ENCODE assay signal across 17 cellular contexts in genomic region chr1:53288247-53289049, GRCh38. TPM values are rescaled to one million over a fixed set of nuclear protein-coding genes. Genes with fewer than 3 reads are reported as not detected.
A peak's percentile ranks its signal among the peaks of the same experiment; 100 is the strongest.
DNase-seq lines count a peak whose midpoint lies in the region; ATAC-seq lines count a peak whose summit lies in the region.
"Had no signal": no experiment of that assay in that cellular context is flagged by ENCODE, and none has a peak within 500 bp of the region (broad histone marks: within the 10 kb centered on the region; RNA-seq: fewer than 3 reads in every experiment).

No MANE protein-coding gene starts in this region.

- H3K27me3 Mint-ChIP-seq in T-helper 2 cell treated with Interferon-gamma antibody and Interleukin-4, amounts not matched to agents 5 μg/mL and 100 μg/mL, for 36 hours (ENCODE audit: low read depth): no peaks in the 10 kb centered on the region
- no peaks in the 10 kb centered on the region for H3K27me3 Mint-ChIP-seq in stimulated activated naive B cell treated with anti-CD40 and anti-IgM and Interleukin-4, amounts not matched to agents 10 μg/mL and 1 μg/mL and 100 μg/mL, for 72 hours
- H3K27me3 Mint-ChIP-seq: activated naive CD4-positive, alpha-beta T cell treated with anti-CD3 and anti-CD28 coated beads, Interleukin-2, amount 50 U/mL, for 24 hours had no signal

- intact Hi-C loops in left colon (cut with DNase I, micrococcal nuclease): no loop called here

- H3K9me3 Mint-ChIP-seq in T-helper 2 cell treated with Interferon-gamma antibody and Interleukin-4, amounts not matched to agents 5 μg/mL and 100 μg/mL, for 36 hours: no peaks in the 10 kb centered on the region
- no peaks in the 10 kb centered on the region for H3K9me3 Mint-ChIP-seq in stimulated activated naive B cell treated with anti-CD40 and anti-IgM and Interleukin-4, amounts not matched to agents 10 μg/mL and 1 μg/mL and 100 μg/mL, for 72 hours
- H3K9me3 Mint-ChIP-seq: activated naive CD4-positive, alpha-beta T cell treated with anti-CD3 and anti-CD28 coated beads, Interleukin-2, amount 50 U/mL, for 24 hours; activated T-cell treated with anti-CD3 and anti-CD28 coated beads, Interleukin-2, amount 50 U/mL, for 72 hours; HFFc6 had no signal

- H3K36me3 Mint-ChIP-seq in T-helper 2 cell treated with Interferon-gamma antibody and Interleukin-4, amounts not matched to agents 5 μg/mL and 100 μg/mL, for 36 hours (ENCODE audit: low read depth): peaks cover 30% of the 10 kb centered on the region
- H3K36me3 Mint-ChIP-seq in stimulated activated naive B cell treated with anti-CD40 and anti-IgM and Interleukin-4, amounts not matched to agents 10 μg/mL and 1 μg/mL and 100 μg/mL, for 72 hours: peaks cover 31 to 56% of the 10 kb centered on the region in 2 donors
- H3K36me3 Mint-ChIP-seq: activated naive CD4-positive, alpha-beta T cell treated with anti-CD3 and anti-CD28 coated beads, Interleukin-2, amount 50 U/mL, for 24 hours had no signal

- no peak for DNase-seq in T-helper 2 cell treated with Interferon-gamma antibody and Interleukin-4, amounts not matched to agents 5 μg/mL and 100 μg/mL, for 36 hours (ENCODE audit: low spot score)
- DNase-seq in T-helper 2 cell (no peak), astrocyte of the hippocampus (ENCODE audit: low read depth, low spot score) (peak; percentile 32), left colon (no peak), H4 (ENCODE audit: low spot score) (no peak)
- DNase-seq in stimulated activated naive B cell treated with anti-CD40 and anti-IgM and Interleukin-4, amounts not matched to agents 10 μg/mL and 1 μg/mL and 100 μg/mL, for 72 hours: no peak
- DNase-seq: activated T-cell treated with anti-CD3 and anti-CD28 coated beads, Interleukin-2, amount 50 U/mL, for 72 hours; colonic mucosa; head of caudate nucleus; HFFc6; KBM-7; NCI-H2029 had no signal

- no peak overlapping the region for H3K4me3 Mint-ChIP-seq in T-helper 2 cell treated with Interferon-gamma antibody and Interleukin-4, amounts not matched to agents 5 μg/mL and 100 μg/mL, for 36 hours
- no peak overlapping the region for H3K4me3 Mint-ChIP-seq in stimulated activated naive B cell treated with anti-CD40 and anti-IgM and Interleukin-4, amounts not matched to agents 10 μg/mL and 1 μg/mL and 100 μg/mL, for 72 hours
- H3K4me3 Mint-ChIP-seq: activated naive CD4-positive, alpha-beta T cell treated with anti-CD3 and anti-CD28 coated beads, Interleukin-2, amount 50 U/mL, for 24 hours; activated T-cell treated with anti-CD3 and anti-CD28 coated beads, Interleukin-2, amount 50 U/mL, for 72 hours; HFFc6 had no signal

- ATAC-seq in left colon (peak; percentile 40), GM21619 (IDR thresholded peaks at IDR 0.05; ENCODE audit: unreplicated experiment) (no peak), esophagus mucosa (no peak)
- ATAC-seq in stimulated activated naive B cell treated with anti-CD40 and anti-IgM and Interleukin-4, amounts not matched to agents 10 μg/mL and 1 μg/mL and 100 μg/mL, for 72 hours (replicated peaks): no peak
- ATAC-seq: A549; activated CD4-positive, CD25-positive, alpha-beta regulatory T cell treated with anti-CD3 and anti-CD28 coated beads, Interleukin-2, amount 50 U/mL, for 24 hours; activated T-cell treated with anti-CD3 and anti-CD28 coated beads, Interleukin-2, amount 50 U/mL, for 72 hours had no signal

- peak overlapping the region; percentile 45 for H3K27ac Mint-ChIP-seq in T-helper 2 cell treated with Interferon-gamma antibody and Interleukin-4, amounts not matched to agents 5 μg/mL and 100 μg/mL, for 36 hours
- peak overlapping the region; percentile 79 for H3K27ac Mint-ChIP-seq in stimulated activated naive B cell treated with anti-CD40 and anti-IgM and Interleukin-4, amounts not matched to agents 10 μg/mL and 1 μg/mL and 100 μg/mL, for 72 hours
- H3K27ac Mint-ChIP-seq: activated naive CD4-positive, alpha-beta T cell treated with anti-CD3 and anti-CD28 coated beads, Interleukin-2, amount 50 U/mL, for 24 hours; activated T-cell treated with anti-CD3 and anti-CD28 coated beads, Interleukin-2, amount 50 U/mL, for 72 hours; HFFc6 had no signal

- peaks cover 20% of the 10 kb centered on the region for H3K4me1 Mint-ChIP-seq in T-helper 2 cell treated with Interferon-gamma antibody and Interleukin-4, amounts not matched to agents 5 μg/mL and 100 μg/mL, for 36 hours (ENCODE audit: low read depth)
- peaks cover 23 to 38% of the 10 kb centered on the region in 2 donors for H3K4me1 Mint-ChIP-seq in stimulated activated naive B cell treated with anti-CD40 and anti-IgM and Interleukin-4, amounts not matched to agents 10 μg/mL and 1 μg/mL and 100 μg/mL, for 72 hours

RNA-seq across cellular contexts. Expression of gene LRP8, which starts 39.4 kb away (rescaled TPM):
- total RNA-seq in left colon: 1 to 10 TPM; 2.5 to 5.3 TPM
- 21.0 TPM for total RNA-seq in esophagus mucosa
- 53.0 and 61.1 TPM in 2 replicates for total RNA-seq in H4 (2014; rRNA removed; shearing (Covaris generic))

RNA-seq across cellular contexts. Expression of gene MAGOH, which starts 50.1 kb away (rescaled TPM):
- 10 to 100 TPM; 28.8 to 33.5 TPM for total RNA-seq in left colon
- total RNA-seq in esophagus mucosa: 30.0 TPM
- 51.0 and 80.6 TPM in 2 replicates for total RNA-seq in H4 (2014; rRNA removed; shearing (Covaris generic))
